Comparison of ENCODE assay signal across 21 cellular contexts in the genomic region with DNA sequence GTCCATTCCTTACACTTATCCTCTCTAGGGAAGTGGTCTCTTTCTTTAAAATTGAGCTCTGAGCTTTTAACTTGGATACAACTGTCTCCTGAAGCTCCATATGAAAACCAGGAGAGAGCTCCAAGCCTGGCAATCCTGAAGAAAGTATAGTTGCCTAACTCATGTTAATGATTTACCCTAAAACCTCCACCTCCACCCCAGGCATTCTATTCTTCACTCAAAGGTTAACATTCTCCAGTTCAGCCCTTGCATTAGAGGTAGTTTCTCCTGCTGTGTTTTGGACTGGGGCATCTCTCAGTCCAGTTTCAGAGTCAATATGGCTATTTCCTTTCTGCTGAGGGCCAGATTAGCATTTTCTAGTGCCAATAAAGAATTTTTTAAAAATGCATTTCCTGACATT.
"Had no signal": no experiment of that assay in that cellular context is flagged by ENCODE, and none has a peak within 500 bp of the region (broad histone marks: within the 10 kb centered on the region; RNA-seq: fewer than 3 reads in every experiment).

No MANE protein-coding gene starts in this region.

- H3K27ac Mint-ChIP-seq: activated naive CD8-positive, alpha-beta T cell treated with anti-CD3 and anti-CD28 coated beads, Interleukin-2, amount 10 ng/mL, durations not matched to agents 7 days and 5 days; dendritic cell treated with granulocyte-macrophage colony-stimulating factor and Interleukin-4, amounts not matched to agents 40 ng/mL and 50 ng/mL, for 4 days had no signal

- ATAC-seq: activated CD4-positive, CD25-positive, alpha-beta regulatory T cell treated with anti-CD3 and anti-CD28 coated beads, Interleukin-2, amount 50 U/mL, for 24 hours; heart left ventricle; left ventricle myocardium superior; stimulated activated naive CD8-positive, alpha-beta T cell treated with anti-CD3 and anti-CD28 coated beads, Interleukin-15, Interleukin-2, amounts not matched to agents 100 U/mL and 50 U/mL, for 24 hours had no signal

- H3K4me1 ChIP-seq: heart left ventricle, transverse colon had no signal

- H3K27ac ChIP-seq: heart left ventricle, transverse colon had no signal

- DNase-seq: activated CD4-positive, alpha-beta T cell treated with anti-CD3 and anti-CD28 coated beads, Interleukin-2, amount 50 U/mL, for 1 hour; activated naive CD4-positive, alpha-beta T cell; activated naive CD8-positive, alpha-beta T cell treated with anti-CD3 and anti-CD28 coated beads, Interleukin-2, amount 10 ng/mL, durations not matched to agents 7 days and 5 days; activated T-cell treated with anti-CD3 and anti-CD28 coated beads for 4 hours; anterior cingulate cortex; cerebellar nuclear complex; effector memory CD4-positive, alpha-beta T cell; foreskin melanocyte; heart left ventricle; left ventricle myocardium superior; mesenchymal stem cell; nucleus accumbens; posterior cingulate gyrus; stimulated activated naive CD8-positive, alpha-beta T cell treated with anti-CD3 and anti-CD28 coated beads, Interleukin-15, Interleukin-2, amounts not matched to agents 100 U/mL and 50 U/mL, for 24 hours; T-helper 9 cell; transverse colon had no signal

- H3K4me1 Mint-ChIP-seq: activated naive CD8-positive, alpha-beta T cell treated with anti-CD3 and anti-CD28 coated beads, Interleukin-2, amount 10 ng/mL, durations not matched to agents 7 days and 5 days had no signal

- H3K9me3 Mint-ChIP-seq: activated naive CD8-positive, alpha-beta T cell treated with anti-CD3 and anti-CD28 coated beads, Interleukin-2, amount 10 ng/mL, durations not matched to agents 7 days and 5 days; dendritic cell treated with granulocyte-macrophage colony-stimulating factor and Interleukin-4, amounts not matched to agents 40 ng/mL and 50 ng/mL, for 4 days; nephron had no signal

- H3K4me3 ChIP-seq: heart left ventricle, smooth muscle cell, transverse colon had no signal

- H3K27me3 ChIP-seq: heart left ventricle, transverse colon had no signal

- H3K9me3 ChIP-seq: heart left ventricle, transverse colon had no signal

- H3K4me3 Mint-ChIP-seq: activated naive CD8-positive, alpha-beta T cell treated with anti-CD3 and anti-CD28 coated beads, Interleukin-2, amount 10 ng/mL, durations not matched to agents 7 days and 5 days; dendritic cell treated with granulocyte-macrophage colony-stimulating factor and Interleukin-4, amounts not matched to agents 40 ng/mL and 50 ng/mL, for 4 days; nephron had no signal

- FAIRE-seq: islet of Langerhans had no signal

- H3K27me3 Mint-ChIP-seq: activated naive CD8-positive, alpha-beta T cell treated with anti-CD3 and anti-CD28 coated beads, Interleukin-2, amount 10 ng/mL, durations not matched to agents 7 days and 5 days; dendritic cell treated with granulocyte-macrophage colony-stimulating factor and Interleukin-4, amounts not matched to agents 40 ng/mL and 50 ng/mL, for 4 days had no signal
